ENCODE assay signal across 8 cellular contexts in the genomic region with DNA sequence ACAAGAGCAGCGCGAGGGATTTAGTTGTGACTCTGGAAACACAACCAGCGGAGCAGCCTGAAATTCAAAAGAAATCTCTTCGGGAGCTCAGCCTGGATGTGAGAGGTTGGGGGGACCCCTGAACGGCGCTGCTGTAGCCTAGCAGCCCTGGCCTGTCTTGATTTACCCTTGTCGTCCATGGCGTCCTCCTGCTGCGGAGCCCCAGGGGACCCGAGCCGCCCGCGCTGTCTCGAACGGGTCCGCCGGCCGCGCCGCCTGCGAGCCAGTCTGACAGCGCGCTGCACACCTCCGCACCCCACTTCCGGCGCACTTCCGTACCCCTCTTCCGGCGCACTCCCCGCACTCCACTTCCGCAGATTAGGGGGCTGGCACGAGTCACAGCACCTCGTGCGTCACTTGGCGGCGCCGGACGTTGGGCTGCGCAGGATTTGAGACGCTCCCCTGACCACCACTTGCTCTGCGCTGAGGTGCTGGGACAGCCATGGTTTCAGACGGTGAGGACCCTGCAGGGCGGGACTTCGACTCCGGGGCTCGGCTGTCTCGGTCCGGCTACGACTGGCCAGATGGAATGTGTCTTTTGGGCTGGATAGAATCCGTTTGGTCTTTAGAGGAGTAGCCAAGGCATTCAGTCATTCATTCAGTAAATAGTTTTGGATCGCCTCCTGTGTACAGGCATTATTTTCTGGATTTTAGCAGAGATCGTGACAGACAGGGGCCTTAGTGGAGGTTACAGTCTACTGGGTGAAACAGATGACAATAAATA. TPM values are rescaled to one million over a fixed set of nuclear protein-coding genes. Genes with fewer than 3 reads are reported as not detected.
DNase-seq lines count a peak whose midpoint lies in the region; ATAC-seq lines count a peak whose summit lies in the region.

A gene (minus strand): TSS at position 308 of the 763 bp plus-strand sequence. CDS start 129 bp downstream, at position 179.
A gene (plus strand): TSS at position 451 of the 763 bp plus-strand sequence. CDS start 31 bp downstream, at position 482.

- H3K9me3 Mint-ChIP-seq in CD8-positive, alpha-beta memory T cell = no peaks in the 10 kb centered on the region

- no peaks in the 10 kb centered on the region for H3K9me3 ChIP-seq in CD8-positive, alpha-beta memory T cell (ENCODE audit: low read length)

- no peaks in the 10 kb centered on the region for H3K27me3 ChIP-seq in CD8-positive, alpha-beta memory T cell (ENCODE audit: insufficient read depth, low read length, poor library complexity, severe bottlenecking)

- peak within 1 kb of the TSS; percentile 83 for H3K4me3 ChIP-seq in CD8-positive, alpha-beta memory T cell (ENCODE audit: low read length)

- peak within 1 kb of the TSS; percentile 93 for H3K27ac ChIP-seq in CD8-positive, alpha-beta memory T cell (ENCODE audit: low read depth, low read length)

- H3K4me1 Mint-ChIP-seq in CD8-positive, alpha-beta memory T cell = peaks cover 29 to 45% (median 42%) of the 10 kb centered on the region in 3 donors

- H3K36me3 ChIP-seq in CD8-positive, alpha-beta memory T cell (ENCODE audit: insufficient read depth, low read length) = peaks cover 22% of the 10 kb centered on the region

- H3K27ac Mint-ChIP-seq in CD8-positive, alpha-beta memory T cell = peak within 1 kb of the TSS; percentile 89 to 99 (median 99)

- CTCF ChIA-PET in CD8-positive, alpha-beta memory T cell (lab: Charles Lee) = interaction anchor here (0.6 to 2.3 kb wide), 2 partner anchors 13 to 31 kb away, joined by 3 to 8 read pairs; no protein-coding TSS in a partner anchor

- no peaks in the 10 kb centered on the region for H3K27me3 Mint-ChIP-seq in CD8-positive, alpha-beta memory T cell

- H3K36me3 Mint-ChIP-seq in CD8-positive, alpha-beta memory T cell = peaks cover 7 to 36% (median 11%) of the 10 kb centered on the region in 3 donors

- peak within 1 kb of the TSS; percentile 92 to 98 (median 96) for H3K4me3 Mint-ChIP-seq in CD8-positive, alpha-beta memory T cell

- DNase-seq in CD8-positive, alpha-beta memory T cell = peak; percentile 94 to 97 (median 95)
- DNase-seq in HS-5 (ENCODE audit: low read depth) (peak; percentile 79), lung microvascular endothelial cell (ENCODE audit: low read depth in 2 of 2) (peak; percentile 97 to 98)
- peak; percentile 91 for DNase-seq in NK-92 treated with Interleukin-12 subunit alpha and Interleukin-12 subunit beta, amount 100 ng/mL, for 24 hours (lab: John Stamatoyannopoulos, UW)
- peak; percentile 98 for DNase-seq in activated CD8-positive, alpha-beta memory T cell treated with anti-CD3 and anti-CD28 coated beads for 24 hours
- DNase-seq in effector CD8-positive, alpha-beta T cell (lab: John Stamatoyannopoulos, UW) = peak; percentile 92
- DNase-seq in stimulated activated CD4-positive, alpha-beta T cell treated with anti-CD3 and anti-CD28 coated beads, TNF-alpha, amount 100 ng/mL, for 48 hours (ENCODE audit: low read depth in 3 of 3) = peak; percentile 93 to 96 (median 94)

- POLR2A ChIA-PET in CD8-positive, alpha-beta memory T cell (lab: Charles Lee) = no interaction called here

- H3K4me1 ChIP-seq in CD8-positive, alpha-beta memory T cell (ENCODE audit: insufficient read depth, low read length) = peaks cover 19% of the 10 kb centered on the region

- peak; percentile 88 for ATAC-seq in GM19468 (IDR thresholded peaks at IDR 0.05; ENCODE audit: extremely low read depth, unreplicated experiment)

RNA-seq across cellular contexts. Expression of the first gene that starts in this region (rescaled TPM):
- total RNA-seq in CD8-positive, alpha-beta memory T cell = 10 to 100 TPM; 91.3 to 99.1 TPM
- polyA plus RNA-seq in CD8-positive, alpha-beta memory T cell = 61.1 TPM
- 22.2 and 24.0 TPM in 2 replicates for total RNA-seq in lung microvascular endothelial cell

RNA-seq across cellular contexts. Expression of the second gene that starts in this region (rescaled TPM):
- 10 to 100 TPM; 72.0 to 74.6 TPM for total RNA-seq in CD8-positive, alpha-beta memory T cell
- polyA plus RNA-seq in CD8-positive, alpha-beta memory T cell = 24.8 TPM
- 16.7 and 17.0 TPM in 2 replicates for total RNA-seq in lung microvascular endothelial cell

Comparison
In these comparisons a context has a peak if more than half of its experiments do, and no peak if none do; other contexts are left out.
1. Peak in every context shown above with its lines: DNase-seq, ATAC-seq, H3K4me3 ChIP-seq and H3K27ac ChIP-seq.